Comparison of ENCODE assay signal across 8 cellular contexts in the genomic region with DNA sequence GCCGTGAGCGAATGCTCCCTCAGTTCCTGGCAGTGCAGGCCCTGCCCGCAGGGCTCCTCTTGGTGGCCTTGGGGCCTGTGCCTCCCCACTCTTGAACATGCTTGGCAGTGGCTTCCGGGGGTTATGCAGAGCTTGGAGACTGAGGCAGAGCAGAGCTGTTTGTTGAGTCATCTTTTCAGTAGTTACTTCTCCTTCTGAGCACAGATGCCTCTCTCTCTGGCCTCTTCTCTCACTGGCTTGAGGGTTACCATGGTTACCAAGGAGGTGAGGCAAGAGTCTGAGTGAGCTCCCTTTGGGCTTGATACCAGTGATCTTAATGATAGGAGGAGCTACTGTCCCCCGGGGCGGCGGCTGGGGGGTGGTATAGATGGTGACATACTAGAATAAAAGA.
A peak's percentile ranks its signal among the peaks of the same experiment; 100 is the strongest.
DNase-seq lines count a peak whose midpoint lies in the region; TF ChIP-seq lines count a peak whose summit lies in the region.

No MANE protein-coding gene starts in this region.

- no peaks in the 10 kb centered on the region for H3K9me2 ChIP-seq in hepatocyte (replicated peaks; ENCODE audit: insufficient read depth)

- H2AFZ ChIP-seq in hepatocyte = no peak overlapping the region

- no peaks in the 10 kb centered on the region for H3K27me3 ChIP-seq in hepatocyte

- no peak for TF ChIP-seq CTCF in AG10803 (conservative IDR thresholded peaks at IDR 0.05; ENCODE audit: low read length)
- no peak for TF ChIP-seq CTCF in hepatocyte (IDR thresholded peaks at IDR 0.05; ENCODE audit: poor library complexity)
- no peak for TF ChIP-seq CTCF in chondrocyte (IDR thresholded peaks at IDR 0.05)

- no peaks in the 10 kb centered on the region for H4K20me1 ChIP-seq in hepatocyte (ENCODE audit: insufficient read depth, poor library complexity, severe bottlenecking)

- H3K4me2 ChIP-seq in hepatocyte = no peak overlapping the region

- H3K4me3 Mint-ChIP-seq in chondrocyte (ENCODE audit: unreplicated experiment) = no peak overlapping the region

- H3K79me2 ChIP-seq in hepatocyte = no peaks in the 10 kb centered on the region

- H3K4me3 ChIP-seq in AG10803 (ENCODE audit: low read length) = no peak overlapping the region
- H3K4me3 ChIP-seq in hepatocyte = no peak overlapping the region

- H3K9me3 Mint-ChIP-seq in chondrocyte (ENCODE audit: low read depth) = no peaks in the 10 kb centered on the region

- H3K27me3 Mint-ChIP-seq in chondrocyte (ENCODE audit: low read depth) = no peaks in the 10 kb centered on the region

- 79% methylated on average over 7 of the region's 7 CpGs for WGBS in hepatocyte (ENCODE audit: low lambda C conversion rate, missing lambda C conversion rate)

- no peaks in the 10 kb centered on the region for H3K9me3 ChIP-seq in hepatocyte (ENCODE audit: low read depth)

- no peaks in the 10 kb centered on the region for H3K4me1 ChIP-seq in hepatocyte (ENCODE audit: insufficient read depth)

- no peaks in the 10 kb centered on the region for H3K36me3 ChIP-seq in hepatocyte (replicated peaks; ENCODE audit: insufficient read depth, low read depth)

- peaks cover 56% of the 10 kb centered on the region for H3K4me1 Mint-ChIP-seq in chondrocyte (ENCODE audit: low read depth)

- DNase-seq in AG10803 (ENCODE audit: low read depth) (peak; percentile 87), HCEC 1CT (peak; percentile 83), SIG-M5 treated with dmso at 0.1 percent for 504 hours (lab: John Stamatoyannopoulos, UW; ENCODE audit: unreplicated experiment) (peak; percentile 98), hepatocyte (ENCODE audit: low spot score) (peak; percentile 56), chondrocyte (ENCODE audit: low spot score) (no peak), NCI-H2196 (lab: John Stamatoyannopoulos, UW; ENCODE audit: unreplicated experiment) (no peak), NCI-H1105 (lab: John Stamatoyannopoulos, UW) (no peak), midbrain (lab: John Stamatoyannopoulos, UW) (no peak)

- H3K27ac Mint-ChIP-seq in chondrocyte (ENCODE audit: unreplicated experiment) = no peak overlapping the region

- no peaks in the 10 kb centered on the region for H3K36me3 Mint-ChIP-seq in chondrocyte (ENCODE audit: low read depth)

- no peak overlapping the region for H3K27ac ChIP-seq in hepatocyte

Comparison
In these comparisons a context has a peak if more than half of its experiments do, and no peak if none do; other contexts are left out.
1. DNase-seq: peak in AG10803 (single experiment), HCEC 1CT (single experiment), SIG-M5 treated with dmso at 0.1 percent for 504 hours (single experiment) and hepatocyte (single experiment); none in chondrocyte (single experiment), NCI-H2196 (single experiment), NCI-H1105 (single experiment) and midbrain (single experiment).